12 cellular contexts compared by ENCODE assay signal in the genomic region with DNA sequence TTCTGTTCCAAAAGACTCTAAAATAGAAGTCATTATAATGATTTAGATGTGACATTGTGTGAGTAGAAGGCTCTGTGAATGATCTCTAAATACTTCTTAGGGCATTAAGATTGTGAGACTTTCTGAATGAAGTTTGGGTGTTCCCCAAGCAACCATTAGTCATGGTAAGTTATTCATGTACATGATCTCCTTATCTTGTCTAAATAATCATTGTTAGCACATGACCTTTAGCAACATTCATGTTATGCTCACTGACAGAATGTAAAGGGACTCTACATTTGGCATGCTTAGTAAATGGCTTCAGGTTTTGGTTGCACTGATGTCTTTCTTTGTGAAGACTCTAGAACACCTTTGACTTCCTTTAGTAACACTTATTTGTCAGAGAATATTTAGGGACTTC.
"Had no signal": no experiment of that assay in that cellular context is flagged by ENCODE, and none has a peak within 500 bp of the region (broad histone marks: within the 10 kb centered on the region; RNA-seq: fewer than 3 reads in every experiment).

No MANE protein-coding gene starts in this region.

- H3K27ac ChIP-seq: cardiac muscle cell, colonic mucosa, neutrophil, stomach, thoracic aorta had no signal

- DNase-seq: activated B cell treated with CpG ODN at 0.5 μM for 24 hours; activated CD4-positive, alpha-beta T cell treated with anti-CD3 and anti-CD28 coated beads, Interleukin-2, amount 10 ng/mL, durations not matched to agents 24 days and 14 days; aorta; colonic mucosa; effector CD4-positive, alpha-beta T cell; hypothalamus; naive thymus-derived CD4-positive, alpha-beta T cell; stimulated activated CD4-positive, alpha-beta T cell treated with anti-CD3 and anti-CD28 coated beads, Interleukin-4, amount 100 ng/mL, for 4 hours; stomach had no signal

- H3K36me3 ChIP-seq: cardiac muscle cell, colonic mucosa, neutrophil, stomach, thoracic aorta had no signal

- ATAC-seq: naive thymus-derived CD4-positive, alpha-beta T cell had no signal

- H3K4me1 ChIP-seq: colonic mucosa, stomach had no signal

- H3K9me3 ChIP-seq: colonic mucosa, neutrophil, stomach, thoracic aorta had no signal

- H3K27me3 ChIP-seq: cardiac muscle cell, colonic mucosa, neutrophil, stomach had no signal

- H3K4me3 ChIP-seq: cardiac muscle cell, colonic mucosa, stomach, thoracic aorta had no signal
